In genomic region chr1:226880372-226881287, GRCh38 we compare ENCODE assay signal across 17 cellular contexts. TPM values are rescaled to one million over a fixed set of nuclear protein-coding genes. Genes with fewer than 3 reads are reported as not detected.
DNase-seq lines count a peak whose midpoint lies in the region; ATAC-seq and TF ChIP-seq lines count a peak whose summit lies in the region.
"Had no signal": no experiment of that assay in that cellular context is flagged by ENCODE, and none has a peak within 500 bp of the region (broad histone marks: within the 10 kb centered on the region; RNA-seq: fewer than 3 reads in every experiment).

No MANE protein-coding gene starts in this region.

- H3K27ac Mint-ChIP-seq in stimulated activated naive CD8-positive, alpha-beta T cell treated with anti-CD3 and anti-CD28 coated beads, Interleukin-15, Interleukin-2, amounts not matched to agents 100 ng/mL and 50 ng/mL, for 24 hours: peak overlapping the region; percentile 13
- peak overlapping the region; percentile 32 for H3K27ac Mint-ChIP-seq in endothelial cell (ENCODE audit: unreplicated experiment)
- H3K27ac Mint-ChIP-seq: mesothelial cell of epicardium, nephron progenitor cell had no signal

- no peaks in the 10 kb centered on the region for H3K27me3 Mint-ChIP-seq in stimulated activated naive CD8-positive, alpha-beta T cell treated with anti-CD3 and anti-CD28 coated beads, Interleukin-15, Interleukin-2, amounts not matched to agents 100 ng/mL and 50 ng/mL, for 24 hours
- peaks cover 10% of the 10 kb centered on the region for H3K27me3 Mint-ChIP-seq in endothelial cell (ENCODE audit: unreplicated experiment)

- in situ Hi-C loops in G401 (cut with HindIII; ENCODE audit: low sequenced_read_pairs): no loop called here

- ATAC-seq in stimulated activated naive CD8-positive, alpha-beta T cell treated with anti-CD3 and anti-CD28 coated beads, Interleukin-15, Interleukin-2, amounts not matched to agents 100 U/mL and 50 U/mL, for 24 hours: no peak
- no peak for ATAC-seq in GM21825 (IDR thresholded peaks at IDR 0.05; ENCODE audit: unreplicated experiment)
- ATAC-seq: activated T-cell treated with anti-CD3 and anti-CD28 coated beads, Interleukin-2, amount 50 U/mL, for 4 hours had no signal

- peaks cover 38% of the 10 kb centered on the region for H3K4me1 Mint-ChIP-seq in stimulated activated naive CD8-positive, alpha-beta T cell treated with anti-CD3 and anti-CD28 coated beads, Interleukin-15, Interleukin-2, amounts not matched to agents 100 ng/mL and 50 ng/mL, for 24 hours (ENCODE audit: low read depth)
- H3K4me1 Mint-ChIP-seq in endothelial cell (ENCODE audit: unreplicated experiment): peaks cover 17% of the 10 kb centered on the region

- no peak overlapping the region for H3K4me3 Mint-ChIP-seq in stimulated activated naive CD8-positive, alpha-beta T cell treated with anti-CD3 and anti-CD28 coated beads, Interleukin-15, Interleukin-2, amounts not matched to agents 100 ng/mL and 50 ng/mL, for 24 hours
- peak overlapping the region; percentile 54 for H3K4me3 Mint-ChIP-seq in endothelial cell (ENCODE audit: unreplicated experiment)
- H3K4me3 Mint-ChIP-seq: mesothelial cell of epicardium, nephron progenitor cell had no signal

- no peaks in the 10 kb centered on the region for H3K9me3 Mint-ChIP-seq in stimulated activated naive CD8-positive, alpha-beta T cell treated with anti-CD3 and anti-CD28 coated beads, Interleukin-15, Interleukin-2, amounts not matched to agents 100 ng/mL and 50 ng/mL, for 24 hours
- no peaks in the 10 kb centered on the region for H3K9me3 Mint-ChIP-seq in endothelial cell (ENCODE audit: unreplicated experiment)
- H3K9me3 Mint-ChIP-seq: activated T-cell treated with anti-CD3 and anti-CD28 coated beads, Interleukin-2, amount 50 U/mL, for 4 hours; mesothelial cell of epicardium; nephron progenitor cell had no signal

- peaks cover 6% of the 10 kb centered on the region for H3K36me3 Mint-ChIP-seq in stimulated activated naive CD8-positive, alpha-beta T cell treated with anti-CD3 and anti-CD28 coated beads, Interleukin-15, Interleukin-2, amounts not matched to agents 100 ng/mL and 50 ng/mL, for 24 hours (ENCODE audit: low read depth)
- H3K36me3 Mint-ChIP-seq in endothelial cell (ENCODE audit: low read depth, unreplicated experiment): peaks cover 34% of the 10 kb centered on the region

- no peak for DNase-seq in stimulated activated naive CD8-positive, alpha-beta T cell treated with anti-CD3 and anti-CD28 coated beads, Interleukin-15, Interleukin-2, amounts not matched to agents 100 U/mL and 50 U/mL, for 24 hours
- no peak for DNase-seq in endothelial cell (ENCODE audit: low spot score)
- no peak for DNase-seq in NCI-H226
- no peak for DNase-seq in G401 (ENCODE audit: low spot score)
- DNase-seq: activated CD4-positive, alpha-beta T cell treated with anti-CD3 and anti-CD28 coated beads for 48 hours; activated T-cell treated with anti-CD3 and anti-CD28 coated beads, Interleukin-2, amount 50 U/mL, for 4 hours; AML-193; GDM1; NCI-H1436; NCI-H526; nephron progenitor cell; stimulated activated naive CD4-positive, alpha-beta T cell; transverse colon had no signal

- TF ChIP-seq CTCF in endothelial cell (IDR thresholded peaks at IDR 0.05; ENCODE audit: unreplicated experiment): no peak

TF ChIP-seq in PFSK-1, 5 proteins besides CTCF, POLR2A, EP300 and RAD21:
- TF ChIP-seq SIN3A (IDR thresholded peaks at IDR 0.05; ENCODE audit: borderline replicate concordance, insufficient read depth, low read length): no peak
- no peak for TF ChIP-seq FOXP2 (optimal IDR thresholded peaks at IDR 0.05; ENCODE audit: borderline replicate concordance, extremely low read depth, extremely low read length, insufficient read depth)
- no peak for TF ChIP-seq TAF1 (IDR thresholded peaks at IDR 0.05; ENCODE audit: borderline replicate concordance, insufficient read depth, low read length)
- no peak for TF ChIP-seq POLR2AphosphoS5 (IDR thresholded peaks at IDR 0.05; ENCODE audit: low read depth, low read length)
- peak; percentile 74 to 91 for TF ChIP-seq REST (IDR thresholded peaks at IDR 0.05; ENCODE audit: insufficient read depth in 1 of 2, low read depth in 2 of 2, low read length in 2 of 2)

RNA-seq across cellular contexts. Expression of gene PSEN2, which starts 10.2 kb away (rescaled TPM):
- 17.2 TPM for polyA plus RNA-seq in PFSK-1 (2012; ENCODE audit: insufficient read length, low read depth)
- total RNA-seq in endothelial cell (ENCODE audit: unreplicated experiment): 19.8 TPM
- total RNA-seq in G401 (2014; rRNA removed; shearing (Covaris generic)): 40.7 and 49.3 TPM in 2 replicates

RNA-seq across cellular contexts. Expression of gene COQ8A, which starts 59.5 kb away (rescaled TPM):
- 10.2 TPM for polyA plus RNA-seq in PFSK-1 (2012; ENCODE audit: insufficient read length, low read depth)
- 22.7 TPM for total RNA-seq in endothelial cell (ENCODE audit: unreplicated experiment)
- 31.7 and 33.5 TPM in 2 replicates for total RNA-seq in G401 (2014; rRNA removed; shearing (Covaris generic))
